Comparison of ENCODE assay signal across 1 cellular context in the genomic region with DNA sequence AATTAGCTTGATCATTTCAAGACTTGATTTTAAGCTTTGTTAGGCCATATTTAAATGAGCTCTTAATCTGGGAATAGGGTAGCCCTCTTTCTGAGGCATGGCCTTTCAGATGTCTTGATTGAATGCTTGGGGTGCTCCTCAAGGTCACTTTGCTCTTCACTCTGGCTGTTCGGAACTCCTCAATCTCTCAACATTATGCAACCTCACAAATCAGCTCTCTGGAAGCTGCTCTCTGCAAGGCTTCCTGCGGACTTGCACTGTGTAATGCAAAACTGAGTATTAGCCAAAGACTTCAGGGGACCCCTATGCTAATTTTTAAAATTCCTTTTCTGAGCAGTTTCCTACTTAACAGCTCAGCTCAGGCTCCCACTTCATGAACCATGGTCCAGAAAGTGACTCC.
TF ChIP-seq lines count a peak whose summit lies in the region.

No MANE protein-coding gene starts in this region.

TF ChIP-seq in H1, 55 proteins besides CTCF, POLR2A, EP300 and RAD21:
- TF ChIP-seq TEAD4 (IDR thresholded peaks at IDR 0.05; ENCODE audit: low read depth, low read length) (peak; percentile 18; the same call in 1 of the 2 replicates), NANOG (IDR thresholded peaks at IDR 0.05; ENCODE audit: insufficient read depth, low read depth, low read length, poor library complexity, severe bottlenecking) (no peak), POLR2AphosphoS5 (IDR thresholded peaks at IDR 0.05; ENCODE audit: low read depth, low read length) (no peak), POU5F1 (IDR thresholded peaks at IDR 0.05; ENCODE audit: low read depth, low read length) (0 out of 2 replicates have a peak, but pooled peaks have one; percentile 10), KDM5A (IDR thresholded peaks at IDR 0.05; ENCODE audit: low read length) (no peak), SIRT6 (IDR thresholded peaks at IDR 0.05; ENCODE audit: low read length) (no peak), ASH2L (IDR thresholded peaks at IDR 0.05; ENCODE audit: low read length) (no peak), HDAC2 (IDR thresholded peaks at IDR 0.05; ENCODE audit: borderline replicate concordance in 1 of 2, low read depth in 2 of 2, low read length in 2 of 2) (0 out of 4 replicates have a peak, but pooled peaks of 1 of the 2 experiments have one; percentile 34), CEBPB (IDR thresholded peaks at IDR 0.05; ENCODE audit: low read depth, low read length) (peak; percentile 86), SUZ12 (IDR thresholded peaks at IDR 0.05; ENCODE audit: low read length) (no peak), SAP30 (IDR thresholded peaks at IDR 0.05; ENCODE audit: insufficient read depth, insufficient replicate concordance, low read length) (no peak), SP4 (IDR thresholded peaks at IDR 0.05; ENCODE audit: low read length) (no peak)
- TF ChIP-seq, protein P1, sequence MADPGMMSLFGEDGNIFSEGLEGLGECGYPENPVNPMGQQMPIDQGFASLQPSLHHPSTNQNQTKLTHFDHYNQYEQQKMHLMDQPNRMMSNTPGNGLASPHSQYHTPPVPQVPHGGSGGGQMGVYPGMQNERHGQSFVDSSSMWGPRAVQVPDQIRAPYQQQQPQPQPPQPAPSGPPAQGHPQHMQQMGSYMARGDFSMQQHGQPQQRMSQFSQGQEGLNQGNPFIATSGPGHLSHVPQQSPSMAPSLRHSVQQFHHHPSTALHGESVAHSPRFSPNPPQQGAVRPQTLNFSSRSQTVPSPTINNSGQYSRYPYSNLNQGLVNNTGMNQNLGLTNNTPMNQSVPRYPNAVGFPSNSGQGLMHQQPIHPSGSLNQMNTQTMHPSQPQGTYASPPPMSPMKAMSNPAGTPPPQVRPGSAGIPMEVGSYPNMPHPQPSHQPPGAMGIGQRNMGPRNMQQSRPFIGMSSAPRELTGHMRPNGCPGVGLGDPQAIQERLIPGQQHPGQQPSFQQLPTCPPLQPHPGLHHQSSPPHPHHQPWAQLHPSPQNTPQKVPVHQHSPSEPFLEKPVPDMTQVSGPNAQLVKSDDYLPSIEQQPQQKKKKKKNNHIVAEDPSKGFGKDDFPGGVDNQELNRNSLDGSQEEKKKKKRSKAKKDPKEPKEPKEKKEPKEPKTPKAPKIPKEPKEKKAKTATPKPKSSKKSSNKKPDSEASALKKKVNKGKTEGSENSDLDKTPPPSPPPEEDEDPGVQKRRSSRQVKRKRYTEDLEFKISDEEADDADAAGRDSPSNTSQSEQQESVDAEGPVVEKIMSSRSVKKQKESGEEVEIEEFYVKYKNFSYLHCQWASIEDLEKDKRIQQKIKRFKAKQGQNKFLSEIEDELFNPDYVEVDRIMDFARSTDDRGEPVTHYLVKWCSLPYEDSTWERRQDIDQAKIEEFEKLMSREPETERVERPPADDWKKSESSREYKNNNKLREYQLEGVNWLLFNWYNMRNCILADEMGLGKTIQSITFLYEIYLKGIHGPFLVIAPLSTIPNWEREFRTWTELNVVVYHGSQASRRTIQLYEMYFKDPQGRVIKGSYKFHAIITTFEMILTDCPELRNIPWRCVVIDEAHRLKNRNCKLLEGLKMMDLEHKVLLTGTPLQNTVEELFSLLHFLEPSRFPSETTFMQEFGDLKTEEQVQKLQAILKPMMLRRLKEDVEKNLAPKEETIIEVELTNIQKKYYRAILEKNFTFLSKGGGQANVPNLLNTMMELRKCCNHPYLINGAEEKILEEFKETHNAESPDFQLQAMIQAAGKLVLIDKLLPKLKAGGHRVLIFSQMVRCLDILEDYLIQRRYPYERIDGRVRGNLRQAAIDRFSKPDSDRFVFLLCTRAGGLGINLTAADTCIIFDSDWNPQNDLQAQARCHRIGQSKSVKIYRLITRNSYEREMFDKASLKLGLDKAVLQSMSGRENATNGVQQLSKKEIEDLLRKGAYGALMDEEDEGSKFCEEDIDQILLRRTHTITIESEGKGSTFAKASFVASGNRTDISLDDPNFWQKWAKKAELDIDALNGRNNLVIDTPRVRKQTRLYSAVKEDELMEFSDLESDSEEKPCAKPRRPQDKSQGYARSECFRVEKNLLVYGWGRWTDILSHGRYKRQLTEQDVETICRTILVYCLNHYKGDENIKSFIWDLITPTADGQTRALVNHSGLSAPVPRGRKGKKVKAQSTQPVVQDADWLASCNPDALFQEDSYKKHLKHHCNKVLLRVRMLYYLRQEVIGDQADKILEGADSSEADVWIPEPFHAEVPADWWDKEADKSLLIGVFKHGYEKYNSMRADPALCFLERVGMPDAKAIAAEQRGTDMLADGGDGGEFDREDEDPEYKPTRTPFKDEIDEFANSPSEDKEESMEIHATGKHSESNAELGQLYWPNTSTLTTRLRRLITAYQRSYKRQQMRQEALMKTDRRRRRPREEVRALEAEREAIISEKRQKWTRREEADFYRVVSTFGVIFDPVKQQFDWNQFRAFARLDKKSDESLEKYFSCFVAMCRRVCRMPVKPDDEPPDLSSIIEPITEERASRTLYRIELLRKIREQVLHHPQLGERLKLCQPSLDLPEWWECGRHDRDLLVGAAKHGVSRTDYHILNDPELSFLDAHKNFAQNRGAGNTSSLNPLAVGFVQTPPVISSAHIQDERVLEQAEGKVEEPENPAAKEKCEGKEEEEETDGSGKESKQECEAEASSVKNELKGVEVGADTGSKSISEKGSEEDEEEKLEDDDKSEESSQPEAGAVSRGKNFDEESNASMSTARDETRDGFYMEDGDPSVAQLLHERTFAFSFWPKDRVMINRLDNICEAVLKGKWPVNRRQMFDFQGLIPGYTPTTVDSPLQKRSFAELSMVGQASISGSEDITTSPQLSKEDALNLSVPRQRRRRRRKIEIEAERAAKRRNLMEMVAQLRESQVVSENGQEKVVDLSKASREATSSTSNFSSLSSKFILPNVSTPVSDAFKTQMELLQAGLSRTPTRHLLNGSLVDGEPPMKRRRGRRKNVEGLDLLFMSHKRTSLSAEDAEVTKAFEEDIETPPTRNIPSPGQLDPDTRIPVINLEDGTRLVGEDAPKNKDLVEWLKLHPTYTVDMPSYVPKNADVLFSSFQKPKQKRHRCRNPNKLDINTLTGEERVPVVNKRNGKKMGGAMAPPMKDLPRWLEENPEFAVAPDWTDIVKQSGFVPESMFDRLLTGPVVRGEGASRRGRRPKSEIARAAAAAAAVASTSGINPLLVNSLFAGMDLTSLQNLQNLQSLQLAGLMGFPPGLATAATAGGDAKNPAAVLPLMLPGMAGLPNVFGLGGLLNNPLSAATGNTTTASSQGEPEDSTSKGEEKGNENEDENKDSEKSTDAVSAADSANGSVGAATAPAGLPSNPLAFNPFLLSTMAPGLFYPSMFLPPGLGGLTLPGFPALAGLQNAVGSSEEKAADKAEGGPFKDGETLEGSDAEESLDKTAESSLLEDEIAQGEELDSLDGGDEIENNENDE (IDR thresholded peaks at IDR 0.05; ENCODE audit: insufficient replicate concordance, low read length) = no peak
- TF ChIP-seq, protein P2, sequence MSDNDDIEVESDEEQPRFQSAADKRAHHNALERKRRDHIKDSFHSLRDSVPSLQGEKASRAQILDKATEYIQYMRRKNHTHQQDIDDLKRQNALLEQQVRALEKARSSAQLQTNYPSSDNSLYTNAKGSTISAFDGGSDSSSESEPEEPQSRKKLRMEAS (IDR thresholded peaks at IDR 0.05) = no peak
